Comparison of ENCODE assay signal across 1 cellular context in genomic region chr22:39949964-39950737, GRCh38.
TF ChIP-seq lines count a peak whose summit lies in the region.

No MANE protein-coding gene starts in this region.

TF ChIP-seq in GM12878, 131 proteins besides CTCF, POLR2A, EP300 and RAD21:
- TF ChIP-seq IKZF2 (IDR thresholded peaks at IDR 0.05) = peak; percentile 16 to 43; a peak in 3 of 4 replicates
- TF ChIP-seq MEF2B (IDR thresholded peaks at IDR 0.05; ENCODE audit: partially characterized antibody, poor library complexity, severe bottlenecking) = peak; percentile 17
- TF ChIP-seq RB1 (IDR thresholded peaks at IDR 0.05; ENCODE audit: borderline replicate concordance) = no peak
- 0 out of 2 replicates have a peak, but pooled peaks have one; percentile 34 for TF ChIP-seq HDGF (IDR thresholded peaks at IDR 0.05)
- peak; percentile 77 to 80 for TF ChIP-seq BHLHE40 (IDR thresholded peaks at IDR 0.05; ENCODE audit: borderline replicate concordance in 1 of 2, low read depth in 2 of 2, low read length in 1 of 2)
- 0 out of 2 replicates have a peak, but pooled peaks have one; percentile 11 for TF ChIP-seq MTA2 (IDR thresholded peaks at IDR 0.05; ENCODE audit: low read depth)
- TF ChIP-seq SPI1 (IDR thresholded peaks at IDR 0.05; ENCODE audit: borderline replicate concordance, insufficient read depth, low read depth, low read length) = peak; percentile 29; the same call in 1 of the 2 replicates
- TF ChIP-seq NR2F1 (conservative IDR thresholded peaks at IDR 0.05) = peak; percentile 43
- no peak for TF ChIP-seq GATAD2B (conservative IDR thresholded peaks at IDR 0.05; ENCODE audit: low read depth)
- TF ChIP-seq CREB1 (IDR thresholded peaks at IDR 0.05; ENCODE audit: low read depth) = no peak
- no peak for TF ChIP-seq CBFB (IDR thresholded peaks at IDR 0.05; ENCODE audit: low read depth)
- no peak for TF ChIP-seq GABPA (IDR thresholded peaks at IDR 0.05; ENCODE audit: low read depth)
- no peak for TF ChIP-seq FOS (IDR thresholded peaks at IDR 0.05; ENCODE audit: borderline replicate concordance, extremely low read depth, insufficient read length)
- no peak for TF ChIP-seq CBX5 (IDR thresholded peaks at IDR 0.05; ENCODE audit: low read depth)
- 0 out of 2 replicates have a peak, but pooled peaks have one; percentile 43 for TF ChIP-seq EED (IDR thresholded peaks at IDR 0.05; ENCODE audit: low read depth)
- TF ChIP-seq PML (IDR thresholded peaks at IDR 0.05; ENCODE audit: low read length) = no peak
- no peak for TF ChIP-seq FOXM1 (IDR thresholded peaks at IDR 0.05; ENCODE audit: low read depth, low read length)
TF ChIP-seq in GM12878: peak in this region for 8.
